31 cellular contexts compared by ENCODE assay signal in the genomic region with DNA sequence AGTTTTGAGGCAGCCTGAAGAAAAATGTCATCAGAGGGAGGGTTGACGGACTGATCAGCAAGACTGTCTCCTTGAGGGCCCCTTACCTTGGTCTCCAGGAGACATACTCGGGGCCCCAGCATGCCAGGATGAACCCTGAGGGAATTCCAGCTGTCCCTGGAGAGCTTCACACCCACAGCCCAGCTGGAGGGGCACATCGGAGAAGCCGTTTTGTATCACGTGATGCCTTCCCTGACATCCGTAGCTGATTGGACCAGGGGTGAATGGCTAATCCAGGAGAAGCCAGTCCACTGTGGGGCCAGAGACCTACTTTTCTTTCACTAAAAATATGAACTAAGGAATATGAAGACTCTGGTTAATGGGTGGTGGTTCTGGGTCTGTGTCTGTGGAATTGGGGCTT.
"Had no signal": no experiment of that assay in that cellular context is flagged by ENCODE, and none has a peak within 500 bp of the region (broad histone marks: within the 10 kb centered on the region; RNA-seq: fewer than 3 reads in every experiment).

No MANE protein-coding gene starts in this region.

- H3K4me3 ChIP-seq: adrenal gland, body of pancreas, esophagus muscularis mucosa, gastroesophageal sphincter, heart right ventricle had no signal

- H3K4me1 ChIP-seq: adrenal gland, body of pancreas, esophagus muscularis mucosa, foreskin keratinocyte, gastroesophageal sphincter had no signal

- H3K27me3 ChIP-seq: adrenal gland, body of pancreas, esophagus muscularis mucosa, gastroesophageal sphincter, heart right ventricle had no signal

- H3K36me3 ChIP-seq: adrenal gland, esophagus muscularis mucosa, gastroesophageal sphincter, heart right ventricle, WERI-Rb-1 had no signal

- DNase-seq: activated CD4-positive, alpha-beta memory T cell treated with anti-CD3 and anti-CD28 coated beads for 36 hours; activated CD4-positive, alpha-beta T cell treated with anti-CD3 and anti-CD28 coated beads for 36 hours; activated CD4-positive, alpha-beta T cell treated with anti-CD3 and anti-CD28 coated beads, Interleukin-2, amount 10 ng/mL, durations not matched to agents 24 days and 14 days; activated CD4-positive, CD25-positive, alpha-beta regulatory T cell; activated CD4-positive, CD25-positive, alpha-beta regulatory T cell treated with anti-CD3 and anti-CD28 coated beads, Interleukin-2, amount 50 U/mL, for 72 hours; activated CD8-positive, alpha-beta memory T cell treated with anti-CD3 and anti-CD28 coated beads, Interleukin-2, amount 10 ng/mL, durations not matched to agents 7 days and 5 days; activated CD8-positive, alpha-beta memory T cell treated with anti-CD3 and anti-CD28 coated beads, Interleukin-2, amount 50 U/mL, for 4 hours; activated CD8-positive, alpha-beta T cell treated with anti-CD3 and anti-CD28 coated beads, Interleukin-2, amount 10 ng/mL, durations not matched to agents 7 days and 5 days; activated effector memory CD4-positive, alpha-beta T cell treated with anti-CD3 and anti-CD28 coated beads, Interleukin-2, amount 50 U/mL, for 16 hours; activated naive CD4-positive, alpha-beta T cell treated with anti-CD3 and anti-CD28 coated beads for 36 hours; activated naive CD8-positive, alpha-beta T cell treated with anti-CD3 and anti-CD28 coated beads for 36 hours; activated naive CD8-positive, alpha-beta T cell treated with anti-CD3 and anti-CD28 coated beads, Interleukin-2, amount 50 U/mL, for 24 hours; activated T-cell treated with anti-CD3 and anti-CD28 coated beads, Interleukin-2, amount 50 U/mL, for 1 hour; activated T-cell treated with anti-CD3 and anti-CD28 coated beads, Interleukin-2, amount 50 U/mL, for 48 hours; amygdala; aorta; body of pancreas; caudate nucleus; cortex of kidney; dermis blood vessel endothelial cell; effector CD4-positive, alpha-beta T cell; effector memory CD8-positive, alpha-beta T cell; erythroblast; foreskin keratinocyte; heart right ventricle; T-helper 9 cell; WERI-Rb-1 had no signal

- FAIRE-seq: colon had no signal

- ATAC-seq: activated CD4-positive, alpha-beta T cell treated with anti-CD3 and anti-CD28 coated beads for 36 hours; activated CD8-positive, alpha-beta memory T cell treated with anti-CD3 and anti-CD28 coated beads, Interleukin-2, amount 10 ng/mL, durations not matched to agents 7 days and 5 days; activated CD8-positive, alpha-beta T cell treated with anti-CD3 and anti-CD28 coated beads, Interleukin-2, amount 10 ng/mL, durations not matched to agents 7 days and 5 days; activated naive CD8-positive, alpha-beta T cell treated with anti-CD3 and anti-CD28 coated beads, Interleukin-2, amount 50 U/mL, for 24 hours; body of pancreas; effector memory CD8-positive, alpha-beta T cell; foreskin keratinocyte; gastroesophageal sphincter; heart right ventricle had no signal

- H3K27ac ChIP-seq: adrenal gland, body of pancreas, esophagus muscularis mucosa, foreskin keratinocyte, gastroesophageal sphincter, heart right ventricle, WERI-Rb-1 had no signal
